ENCODE assay signal across 15 cellular contexts in the genomic region with DNA sequence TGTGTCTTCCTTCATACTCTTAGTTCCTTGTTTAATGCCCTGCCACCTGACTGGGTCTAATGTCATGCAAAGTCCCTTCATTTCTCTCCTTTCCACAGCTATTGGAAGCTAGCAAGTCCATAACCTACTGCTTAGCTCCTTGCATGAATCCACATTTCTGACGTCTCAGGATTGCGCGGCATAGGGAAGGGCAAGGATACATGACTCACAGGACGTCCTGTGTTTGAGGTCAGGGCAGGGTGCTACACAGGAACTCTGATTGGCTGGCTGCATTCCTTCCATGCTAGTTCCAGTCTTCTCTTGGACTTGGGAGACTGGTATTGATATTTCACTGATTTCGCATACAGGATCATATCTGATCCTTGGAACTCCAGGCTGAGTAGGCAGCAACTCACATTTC.
DNase-seq lines count a peak whose midpoint lies in the region; ATAC-seq, FAIRE-seq and TF ChIP-seq lines count a peak whose summit lies in the region.
"Had no signal": no experiment of that assay in that cellular context is flagged by ENCODE, and none has a peak within 500 bp of the region (broad histone marks: within the 10 kb centered on the region; RNA-seq: fewer than 3 reads in every experiment).

No MANE protein-coding gene starts in this region.

- no TSS peak for BruUV-seq in HepG2 (replicated peaks; lab: Mats Ljungman, UMichigan)

- H4K20me1 ChIP-seq in HepG2 (ENCODE audit: insufficient read depth, low read length) (no peaks in the 10 kb centered on the region), SK-N-SH (ENCODE audit: insufficient read depth) (peaks cover 71% of the 10 kb centered on the region)

- TF ChIP-seq POLR2A in right lobe of liver (IDR thresholded peaks at IDR 0.05) (no peak), HepG2 (IDR thresholded peaks at IDR 0.05; ENCODE audit: insufficient read depth in 1 of 2, low read depth in 2 of 2, low read length in 2 of 2) (no peak)

- no peak for FAIRE-seq in HepG2 (lab: Jason Lieb, UNC)

- H3K27ac ChIP-seq in right lobe of liver (no peak overlapping the region), HepG2 (ENCODE audit: extremely low read length, insufficient read depth, low read length) (no peak overlapping the region), brain microvascular endothelial cell (peak overlapping the region; percentile 40), SK-N-SH (ENCODE audit: low read depth in 2 of 2, low read length in 1 of 2) (peak overlapping the region in 1 of 2 experiments; percentile 69; a peak in 1 of 4 replicates)
- H3K27ac ChIP-seq: vagina had no signal

- H2AFZ ChIP-seq in HepG2 (ENCODE audit: low read length) = no peak overlapping the region
- H2AFZ ChIP-seq in SK-N-SH (ENCODE audit: low read depth) = no peak overlapping the region

- peaks cover 14% of the 10 kb centered on the region for H3F3A ChIP-seq in SK-N-SH (replicated peaks; ENCODE audit: insufficient read depth)

- intact Hi-C loops in right lobe of liver (cut with DNase I) = no loop called here
- intact Hi-C loops in HepG2 (cut with micrococcal nuclease; ENCODE audit: unreplicated experiment) = no loop called here

- no peaks in the 10 kb centered on the region for H3K9me3 ChIP-seq in right lobe of liver
- no peaks in the 10 kb centered on the region for H3K9me3 ChIP-seq in HepG2 (ENCODE audit: low read length)
- H3K9me3 ChIP-seq in SK-N-SH = no peaks in the 10 kb centered on the region
- H3K9me3 ChIP-seq: vagina had no signal

- H3K36me3 ChIP-seq in right lobe of liver (no peaks in the 10 kb centered on the region), HepG2 (replicated peaks in 1 of 2; ENCODE audit: control insufficient read depth in 1 of 2, insufficient read depth in 2 of 2, low read length in 2 of 2) (no peaks in the 10 kb centered on the region), brain microvascular endothelial cell (replicated peaks) (no peaks in the 10 kb centered on the region), SK-N-SH (replicated peaks in 1 of 2; ENCODE audit: control insufficient read depth in 1 of 2, insufficient read depth in 2 of 2, low read length in 1 of 2) (peaks cover 0 to 14% of the 10 kb centered on the region in 2 experiments)
- H3K36me3 ChIP-seq: vagina had no signal

- no peak overlapping the region for H3K4me2 ChIP-seq in HepG2 (ENCODE audit: low read depth, low read length)
- no peak overlapping the region for H3K4me2 ChIP-seq in SK-N-SH

- H3K27me3 ChIP-seq in right lobe of liver (no peaks in the 10 kb centered on the region), HepG2 (ENCODE audit: control insufficient read depth in 1 of 2, insufficient read depth in 2 of 2, low read length in 2 of 2) (no peaks in the 10 kb centered on the region), brain microvascular endothelial cell (replicated peaks) (no peaks in the 10 kb centered on the region), SK-N-SH (ENCODE audit: insufficient read depth) (no peaks in the 10 kb centered on the region)
- H3K27me3 ChIP-seq: vagina had no signal

- POLR2A ChIA-PET in HepG2 (lab: Yijun Ruan, JAX) = no interaction called here
- POLR2A ChIA-PET in SK-N-SH (lab: Yijun Ruan, JAX) = no interaction called here

- TF ChIP-seq CTCF in right lobe of liver (IDR thresholded peaks at IDR 0.05) (no peak), HepG2 (CRISPR knock-in tag; IDR thresholded peaks at IDR 0.05) (no peak), brain microvascular endothelial cell (IDR thresholded peaks at IDR 0.05; ENCODE audit: low read depth, low read length, missing control alignments) (no peak), SK-N-SH (IDR thresholded peaks at IDR 0.05) (no peak)

- TF ChIP-seq EP300 in HepG2 (IDR thresholded peaks at IDR 0.05; ENCODE audit: low read depth in 2 of 2, low read length in 2 of 2) (no peak), HepG2 (CRISPR knock-in tag; IDR thresholded peaks at IDR 0.05; ENCODE audit: borderline replicate concordance) (no peak), SK-N-SH (IDR thresholded peaks at IDR 0.05; ENCODE audit: borderline replicate concordance in 1 of 2, low read depth in 1 of 2, low read length in 1 of 2) (no peak)

- peaks cover 0 to 18% (median under 1%) of the 10 kb centered on the region in 4 donors for H3K4me1 ChIP-seq in right lobe of liver
- H3K4me1 ChIP-seq in HepG2 (ENCODE audit: insufficient read depth, low read length) = no peaks in the 10 kb centered on the region
- peaks cover 11% of the 10 kb centered on the region in 2 experiments; a peak in 3 of 4 replicates for H3K4me1 ChIP-seq in SK-N-SH (ENCODE audit: control insufficient read depth in 1 of 2, insufficient read depth in 2 of 2, low read depth in 1 of 2, low read length in 1 of 2)
- H3K4me1 ChIP-seq: vagina had no signal

- H3K79me2 ChIP-seq in HepG2 (ENCODE audit: insufficient read depth, low read length) (no peaks in the 10 kb centered on the region), SK-N-SH (ENCODE audit: insufficient read depth) (peaks cover 98% of the 10 kb centered on the region)

- 60% methylated on average over 5 of the region's 5 CpGs for WGBS in right lobe of liver (ENCODE audit: insufficient coverage, low coverage, low lambda C conversion rate, missing lambda C conversion rate)
- 90% methylated on average over 5 of the region's 5 CpGs for WGBS in HepG2 (ENCODE audit: low lambda C conversion rate)
- WGBS in SK-N-SH (ENCODE audit: low lambda C conversion rate) = 70% methylated on average over 5 of the region's 5 CpGs

- no peak for DNase-seq in right lobe of liver
- DNase-seq in HepG2 (ENCODE audit: low spot score) = no peak
- DNase-seq in brain microvascular endothelial cell = peak; percentile 80
- DNase-seq in iris pigment epithelial cell (ENCODE audit: low read depth) = peak; percentile 84
- DNase-seq in SK-N-SH = no peak
- no peak for DNase-seq in T-helper 1 cell
- DNase-seq in hypothalamus (lab: John Stamatoyannopoulos, UW) = no peak
- DNase-seq: activated effector memory CD4-positive, alpha-beta T cell treated with Interleukin-2 at 50 U/mL for 16 hours; effector memory CD4-positive, alpha-beta T cell; GF-D8; naive thymus-derived CD8-positive, alpha-beta T cell; NCI-H1092 treated with DMSO at 0.1 percent for 48 hours; stimulated activated naive CD4-positive, alpha-beta T cell treated with Interleukin-2 at 50 U/mL for 16 hours had no signal

- no peak overlapping the region for H3K9ac ChIP-seq in HepG2 (ENCODE audit: insufficient read depth, low read depth, low read length)
- no peak overlapping the region for H3K9ac ChIP-seq in SK-N-SH

- no peaks in the 10 kb centered on the region for H3K9me2 ChIP-seq in SK-N-SH

- no peak for TF ChIP-seq RAD21 in HepG2 (CRISPR knock-in tag; IDR thresholded peaks at IDR 0.05)
- TF ChIP-seq RAD21 in SK-N-SH (IDR thresholded peaks at IDR 0.05; ENCODE audit: low read length) = no peak

- in situ Hi-C loops in HepG2 (cut with HindIII; ENCODE audit: extremely low pct_ligation_motif_present, low pct_unique_long_range_greater_than_20kb) (no loop called here), brain microvascular endothelial cell (cut with HindIII; ENCODE audit: low pct_ligation_motif_present, low sequenced_read_pairs) (no loop called here)

- H3K4me3 ChIP-seq in right lobe of liver (no peak overlapping the region), HepG2 (replicated peaks in 1 of 3; ENCODE audit: insufficient read depth in 1 of 3, low read depth in 2 of 3, low read length in 3 of 3) (no peak overlapping the region), brain microvascular endothelial cell (ENCODE audit: low read depth, low read length) (no peak overlapping the region), SK-N-SH (ENCODE audit: low read depth in 2 of 2, low read length in 1 of 2) (no peak overlapping the region)
- H3K4me3 ChIP-seq: vagina had no signal

- ATAC-seq in right lobe of liver (peak; percentile 18 to 78 (median 49)), HepG2 (no peak), HG03378 (IDR thresholded peaks at IDR 0.05; ENCODE audit: unreplicated experiment) (no peak)
- ATAC-seq: naive thymus-derived CD8-positive, alpha-beta T cell had no signal

- CTCF ChIA-PET in HepG2 (lab: Yijun Ruan, JAX; ENCODE audit: low intra/inter-chr PET ratio, low total read pairs) (no interaction called here), SK-N-SH (lab: Yijun Ruan, JAX) (no interaction called here)

TF ChIP-seq in HepG2, 621 proteins besides CTCF, POLR2A, EP300 and RAD21 (continues in another document):
- TF ChIP-seq FOXP1 (IDR thresholded peaks at IDR 0.05) = no peak
- no peak for TF ChIP-seq FOXP1 (CRISPR knock-in tag; IDR thresholded peaks at IDR 0.05)
- TF ChIP-seq, protein P1, sequence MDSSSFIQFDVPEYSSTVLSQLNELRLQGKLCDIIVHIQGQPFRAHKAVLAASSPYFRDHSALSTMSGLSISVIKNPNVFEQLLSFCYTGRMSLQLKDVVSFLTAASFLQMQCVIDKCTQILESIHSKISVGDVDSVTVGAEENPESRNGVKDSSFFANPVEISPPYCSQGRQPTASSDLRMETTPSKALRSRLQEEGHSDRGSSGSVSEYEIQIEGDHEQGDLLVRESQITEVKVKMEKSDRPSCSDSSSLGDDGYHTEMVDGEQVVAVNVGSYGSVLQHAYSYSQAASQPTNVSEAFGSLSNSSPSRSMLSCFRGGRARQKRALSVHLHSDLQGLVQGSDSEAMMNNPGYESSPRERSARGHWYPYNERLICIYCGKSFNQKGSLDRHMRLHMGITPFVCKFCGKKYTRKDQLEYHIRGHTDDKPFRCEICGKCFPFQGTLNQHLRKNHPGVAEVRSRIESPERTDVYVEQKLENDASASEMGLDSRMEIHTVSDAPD (CRISPR knock-in tag; IDR thresholded peaks at IDR 0.05) = no peak
- no peak for TF ChIP-seq ZNF230 (CRISPR knock-in tag; IDR thresholded peaks at IDR 0.05)
- no peak for TF ChIP-seq ATF1 (CRISPR knock-in tag; IDR thresholded peaks at IDR 0.05)

TF ChIP-seq in SK-N-SH, 30 proteins besides CTCF, POLR2A, EP300 and RAD21 (continues in another document):
- no peak for TF ChIP-seq CHD2 (IDR thresholded peaks at IDR 0.05; ENCODE audit: low read length, partially characterized antibody)
- TF ChIP-seq RXRA (IDR thresholded peaks at IDR 0.05; ENCODE audit: borderline replicate concordance, low read depth) = no peak
- TF ChIP-seq, protein P2, sequence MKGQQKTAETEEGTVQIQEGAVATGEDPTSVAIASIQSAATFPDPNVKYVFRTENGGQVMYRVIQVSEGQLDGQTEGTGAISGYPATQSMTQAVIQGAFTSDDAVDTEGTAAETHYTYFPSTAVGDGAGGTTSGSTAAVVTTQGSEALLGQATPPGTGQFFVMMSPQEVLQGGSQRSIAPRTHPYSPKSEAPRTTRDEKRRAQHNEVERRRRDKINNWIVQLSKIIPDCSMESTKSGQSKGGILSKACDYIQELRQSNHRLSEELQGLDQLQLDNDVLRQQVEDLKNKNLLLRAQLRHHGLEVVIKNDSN (IDR thresholded peaks at IDR 0.05; ENCODE audit: borderline replicate concordance, low read depth) = no peak
- no peak for TF ChIP-seq NFIC (IDR thresholded peaks at IDR 0.05; ENCODE audit: borderline replicate concordance)

Comparison
In these comparisons a context has a peak if more than half of its experiments do, and no peak if none do; other contexts are left out.
1. ATAC-seq: peak in right lobe of liver (4 of 4); none in HepG2 (single experiment) and HG03378 (single experiment).
2. DNase-seq: peak in brain microvascular endothelial cell (single experiment) and iris pigment epithelial cell (single experiment); none in right lobe of liver (0 of 3), HepG2 (single experiment), SK-N-SH (single experiment), T-helper 1 cell (0 of 5) and hypothalamus (0 of 51).